In the genomic region with DNA sequence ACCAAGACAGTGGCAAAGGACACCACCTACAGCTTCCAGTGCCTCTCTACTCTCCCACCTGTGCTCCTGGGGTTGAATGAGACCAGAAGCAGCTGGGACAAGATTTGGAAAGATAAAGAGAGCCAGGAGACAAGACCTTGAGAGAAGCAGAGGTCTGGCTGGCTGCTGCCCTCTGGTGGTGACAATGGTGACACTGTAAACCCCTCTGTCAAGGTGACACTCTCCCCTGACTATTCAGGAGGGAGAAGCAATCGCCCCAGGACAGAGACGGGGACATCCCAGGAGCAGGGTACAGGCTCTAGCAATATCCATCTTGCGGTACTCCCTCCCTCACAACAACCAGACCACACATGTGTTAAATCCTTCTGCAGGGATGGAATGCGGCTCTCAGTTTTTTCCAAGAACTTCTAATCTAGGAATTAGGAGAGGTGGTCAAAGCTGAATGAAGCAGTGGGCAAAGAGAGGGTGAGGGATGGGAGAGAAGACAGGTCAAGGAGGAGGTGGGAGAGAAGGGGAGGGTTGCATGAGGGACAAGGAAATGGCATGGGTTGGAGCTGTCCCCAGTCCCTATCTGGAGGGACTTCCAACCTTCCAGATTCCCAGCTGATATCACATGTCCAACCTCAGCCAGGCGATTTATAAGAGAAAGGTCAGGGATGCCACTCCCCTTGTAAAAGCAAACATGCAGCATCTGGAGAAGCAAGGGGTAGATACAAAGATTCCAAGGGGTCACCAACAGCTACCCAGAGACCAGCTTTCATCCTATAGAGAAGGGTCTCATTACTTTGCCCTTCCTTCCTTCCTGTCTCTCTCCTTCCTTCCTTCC, we compare ENCODE assay signal across 8 cellular contexts. TPM values are rescaled to one million over a fixed set of nuclear protein-coding genes. Genes with fewer than 3 reads are reported as not detected.
A peak's percentile ranks its signal among the peaks of the same experiment; 100 is the strongest.
DNase-seq lines count a peak whose midpoint lies in the region; ATAC-seq and TF ChIP-seq lines count a peak whose summit lies in the region.

No MANE protein-coding gene starts in this region.

- H3K27ac Mint-ChIP-seq in CD4-positive, alpha-beta T cell, result peak overlapping the region; percentile 29
- H3K27ac Mint-ChIP-seq in activated CD8-positive, alpha-beta memory T cell treated with anti-CD3 and anti-CD28 coated beads, Interleukin-2, amount 10 ng/mL, durations not matched to agents 7 days and 5 days, result no peak overlapping the region
- H3K27ac Mint-ChIP-seq in endothelial cell (ENCODE audit: unreplicated experiment), result no peak overlapping the region

- peak; percentile 47 for ATAC-seq in CD4-positive, alpha-beta T cell (ENCODE audit: poor library complexity)
- ATAC-seq in HG03342 (IDR thresholded peaks at IDR 0.05; ENCODE audit: unreplicated experiment) (peak; percentile 33), GM19395 (IDR thresholded peaks at IDR 0.05; ENCODE audit: unreplicated experiment) (no peak)
- peak; percentile 40 for ATAC-seq in activated CD8-positive, alpha-beta memory T cell treated with anti-CD3 and anti-CD28 coated beads, Interleukin-2, amount 10 ng/mL, durations not matched to agents 7 days and 5 days

- CTCF ChIA-PET in CD4-positive, alpha-beta T cell (lab: Charles Lee), result interaction anchor here (0.7 to 5.2 kb wide), 8 partner anchors 10 to 556 kb away, joined by 3 to 48 read pairs (median 6); no protein-coding TSS in a partner anchor
- CTCF ChIA-PET in activated CD8-positive, alpha-beta memory T cell treated with anti-CD3 and anti-CD28 coated beads, Interleukin-2, amount 10 ng/mL, durations not matched to agents 7 days and 5 days (lab: Charles Lee), result interaction anchor here (0.8 to 9.4 kb wide), 16 partner anchors 9 to 330 kb away, joined by 3 to 176 read pairs (median 6); partner anchors contain the start of genes ABI3 and GNGT2

- H3K4me1 Mint-ChIP-seq in CD4-positive, alpha-beta T cell (ENCODE audit: low read depth), result peaks cover 28% of the 10 kb centered on the region
- H3K4me1 Mint-ChIP-seq in activated CD8-positive, alpha-beta memory T cell treated with anti-CD3 and anti-CD28 coated beads, Interleukin-2, amount 10 ng/mL, durations not matched to agents 7 days and 5 days, result peaks cover 50% of the 10 kb centered on the region
- H3K4me1 Mint-ChIP-seq in endothelial cell (ENCODE audit: unreplicated experiment), result peaks cover 13% of the 10 kb centered on the region

- H3K27me3 ChIP-seq in CD4-positive, alpha-beta T cell (ENCODE audit: control insufficient read depth, insufficient read depth, low read length), result peaks cover 16% of the 10 kb centered on the region
- peaks cover 68% of the 10 kb centered on the region for H3K27me3 ChIP-seq in NT2/D1 (ENCODE audit: insufficient read depth, insufficient read length)

- peak; percentile 88 for TF ChIP-seq CTCF in CD4-positive, alpha-beta T cell (IDR thresholded peaks at IDR 0.05)
- peak; percentile 78 for TF ChIP-seq CTCF in endothelial cell (IDR thresholded peaks at IDR 0.05; ENCODE audit: unreplicated experiment)

- no peak overlapping the region for H3K27ac ChIP-seq in CD4-positive, alpha-beta T cell (ENCODE audit: low read depth, low read length)

- H3K4me1 ChIP-seq in NT2/D1 (ENCODE audit: insufficient read depth, insufficient read length), result peaks cover 23% of the 10 kb centered on the region

- no peaks in the 10 kb centered on the region for H3K9me3 Mint-ChIP-seq in CD4-positive, alpha-beta T cell
- no peaks in the 10 kb centered on the region for H3K9me3 Mint-ChIP-seq in activated CD8-positive, alpha-beta memory T cell treated with anti-CD3 and anti-CD28 coated beads, Interleukin-2, amount 10 ng/mL, durations not matched to agents 7 days and 5 days (ENCODE audit: low read depth)
- no peaks in the 10 kb centered on the region for H3K9me3 Mint-ChIP-seq in endothelial cell (ENCODE audit: unreplicated experiment)

- no peaks in the 10 kb centered on the region for H3K36me3 ChIP-seq in NT2/D1 (ENCODE audit: insufficient read depth, insufficient read length, low read length)

- peak; percentile 64 to 82 (median 74) for DNase-seq in CD4-positive, alpha-beta T cell
- peak; percentile 47 for DNase-seq in NT2/D1 (ENCODE audit: low read depth, low spot score)
- DNase-seq in activated CD8-positive, alpha-beta memory T cell treated with anti-CD3 and anti-CD28 coated beads, Interleukin-2, amount 10 ng/mL, durations not matched to agents 7 days and 5 days, result peak; percentile 86
- peak; percentile 76 for DNase-seq in endothelial cell (ENCODE audit: low spot score)
- peak; percentile 78 for DNase-seq in myocyte (ENCODE audit: low read depth)
- peak; percentile 70 to 71 for DNase-seq in stimulated activated CD8-positive, alpha-beta memory T cell treated with anti-CD3 and anti-CD28 coated beads, Interleukin-7, amount 100 ng/mL, for 4 hours (ENCODE audit: low read depth in 2 of 2)

- H3K4me3 ChIP-seq in NT2/D1 (ENCODE audit: insufficient read length, low read depth), result no peak overlapping the region

- POLR2A ChIA-PET in CD4-positive, alpha-beta T cell (lab: Charles Lee), result interaction anchor here (0.7 to 6.6 kb wide), 5 partner anchors 9 to 47 kb away, joined by 3 to 64 read pairs (median 7); no protein-coding TSS in a partner anchor

- intact Hi-C loops in CD4-positive, alpha-beta T cell (cut with DNase I, micrococcal nuclease), result loop anchor here (1.0 kb wide), 1 partner anchor 47 kb away; no protein-coding TSS in a partner anchor

- peak overlapping the region; percentile 80 for H3K4me3 Mint-ChIP-seq in CD4-positive, alpha-beta T cell
- H3K4me3 Mint-ChIP-seq in activated CD8-positive, alpha-beta memory T cell treated with anti-CD3 and anti-CD28 coated beads, Interleukin-2, amount 10 ng/mL, durations not matched to agents 7 days and 5 days, result no peak overlapping the region
- H3K4me3 Mint-ChIP-seq in endothelial cell (ENCODE audit: unreplicated experiment), result no peak overlapping the region

- H3K9me3 ChIP-seq in CD4-positive, alpha-beta T cell (ENCODE audit: control insufficient read depth, low read length), result no peaks in the 10 kb centered on the region
- H3K9me3 ChIP-seq in NT2/D1 (ENCODE audit: insufficient read depth, low read length), result no peaks in the 10 kb centered on the region

- H3K36me3 Mint-ChIP-seq in CD4-positive, alpha-beta T cell (ENCODE audit: low read depth), result peaks cover 5% of the 10 kb centered on the region
- peaks cover 7% of the 10 kb centered on the region for H3K36me3 Mint-ChIP-seq in activated CD8-positive, alpha-beta memory T cell treated with anti-CD3 and anti-CD28 coated beads, Interleukin-2, amount 10 ng/mL, durations not matched to agents 7 days and 5 days
- H3K36me3 Mint-ChIP-seq in endothelial cell (ENCODE audit: low read depth, unreplicated experiment), result peaks cover 9% of the 10 kb centered on the region

- H3K9ac ChIP-seq in NT2/D1 (ENCODE audit: insufficient read length, low read depth), result no peak overlapping the region

- peaks cover 11% of the 10 kb centered on the region for H3K27me3 Mint-ChIP-seq in CD4-positive, alpha-beta T cell
- H3K27me3 Mint-ChIP-seq in activated CD8-positive, alpha-beta memory T cell treated with anti-CD3 and anti-CD28 coated beads, Interleukin-2, amount 10 ng/mL, durations not matched to agents 7 days and 5 days, result peaks cover 22% of the 10 kb centered on the region
- peaks cover 23% of the 10 kb centered on the region for H3K27me3 Mint-ChIP-seq in endothelial cell (ENCODE audit: unreplicated experiment)

RNA-seq across cellular contexts. Expression of gene PHOSPHO1, which starts 2.9 kb away (rescaled TPM):
- not detected for total RNA-seq in CD4-positive, alpha-beta T cell
- total RNA-seq in activated CD8-positive, alpha-beta memory T cell treated with anti-CD3 and anti-CD28 coated beads, Interleukin-2, amount 10 ng/mL, durations not matched to agents 7 days and 5 days, result not detected
- total RNA-seq in endothelial cell (ENCODE audit: unreplicated experiment) (not detected), myocyte (12.0 and 22.4 TPM in 2 replicates)
- 3.7 TPM for polyA plus RNA-seq in myocyte (2012)

RNA-seq across cellular contexts. Expression of gene ABI3, which starts 17.1 kb away (rescaled TPM):
- 1 to 10 TPM; 5.6 to 5.8 TPM for total RNA-seq in CD4-positive, alpha-beta T cell
- total RNA-seq in activated CD8-positive, alpha-beta memory T cell treated with anti-CD3 and anti-CD28 coated beads, Interleukin-2, amount 10 ng/mL, durations not matched to agents 7 days and 5 days, result 100 to 1,000 TPM; 116 to 121 TPM
- total RNA-seq in endothelial cell (ENCODE audit: unreplicated experiment) (15.7 TPM), myocyte (not detected in 2 replicates)
- polyA plus RNA-seq in myocyte (2012), result 0.19 TPM

RNA-seq across cellular contexts. Expression of gene GNGT2, which starts 17.3 kb away (rescaled TPM):
- 1 to 10 TPM; 2.3 to 2.4 TPM for total RNA-seq in CD4-positive, alpha-beta T cell
- total RNA-seq in activated CD8-positive, alpha-beta memory T cell treated with anti-CD3 and anti-CD28 coated beads, Interleukin-2, amount 10 ng/mL, durations not matched to agents 7 days and 5 days, result 10 to 100 TPM; 39.8 to 45.3 TPM
- total RNA-seq in endothelial cell (ENCODE audit: unreplicated experiment), result 2.1 TPM
- total RNA-seq in myocyte, result not detected in 2 replicates
- polyA plus RNA-seq in myocyte (2012), result not detected

Comparison
In these comparisons a context has a peak if more than half of its experiments do, and no peak if none do; other contexts are left out.
1. RNA of gene PHOSPHO1, which starts 2.9 kb away (total RNA-seq): 12.0 to 22.4 TPM in myocyte; not detected in activated CD8-positive, alpha-beta memory T cell treated with anti-CD3 and anti-CD28 coated beads, Interleukin-2, amount 10 ng/mL, durations not matched to agents 7 days and 5 days, not detected in endothelial cell (single experiment) and not detected in CD4-positive, alpha-beta T cell; every median in the first group is over 10 times any median in the second.
2. RNA of gene GNGT2, which starts 17.3 kb away (total RNA-seq): 39.8 to 45.3 TPM in activated CD8-positive, alpha-beta memory T cell treated with anti-CD3 and anti-CD28 coated beads, Interleukin-2, amount 10 ng/mL, durations not matched to agents 7 days and 5 days; 2.3 to 2.4 TPM in CD4-positive, alpha-beta T cell, 2.1 TPM in endothelial cell (single experiment) and not detected in myocyte; every median in the first group is over 10 times any median in the second.
3. Peak in every context shown above with its lines, with median percentiles within 50 percentile points of each other: DNase-seq.